ENCODE assay signal across 10 cellular contexts in the genomic region with DNA sequence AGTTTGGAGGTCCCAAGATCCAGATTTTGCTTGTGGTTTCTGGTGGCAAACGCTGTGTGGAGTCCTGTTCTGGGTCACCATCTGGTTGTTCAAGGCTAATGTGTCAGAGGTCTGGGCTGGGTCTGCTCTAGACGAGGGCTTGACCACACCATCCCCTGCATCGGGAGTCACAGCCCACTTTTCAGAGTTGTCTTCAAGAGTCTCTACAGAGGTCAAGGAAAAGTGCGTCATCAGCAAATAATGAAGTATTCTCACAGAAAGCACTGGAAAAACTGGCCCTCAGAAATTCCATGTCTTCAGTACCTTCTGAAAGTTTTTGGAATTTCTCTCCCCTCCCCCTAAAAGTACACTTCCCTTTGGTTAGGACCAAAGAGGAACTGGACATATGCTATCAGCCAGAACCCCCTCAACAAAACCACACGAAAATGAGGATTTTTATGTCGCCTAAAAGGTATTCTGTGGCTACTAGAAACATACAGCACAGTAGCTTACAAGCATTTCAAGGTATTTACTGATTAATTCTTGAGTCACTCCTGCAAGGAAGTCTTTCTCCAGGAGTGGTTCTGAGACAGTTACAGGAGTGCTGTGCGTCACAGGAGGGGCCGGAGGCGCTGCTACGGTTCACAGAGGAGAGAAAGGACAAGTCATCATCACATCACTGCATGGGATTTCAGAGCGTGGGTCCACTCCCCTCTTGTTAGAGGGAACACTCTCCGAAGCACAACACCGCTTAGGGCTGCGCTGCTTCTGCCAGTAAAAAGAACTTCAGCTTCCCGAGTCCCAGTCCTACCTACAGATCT. TPM values are rescaled to one million over a fixed set of nuclear protein-coding genes. Genes with fewer than 3 reads are reported as not detected.
DNase-seq lines count a peak whose midpoint lies in the region; ATAC-seq, FAIRE-seq and TF ChIP-seq lines count a peak whose summit lies in the region.
"Had no signal": no experiment of that assay in that cellular context is flagged by ENCODE, and none has a peak within 500 bp of the region (broad histone marks: within the 10 kb centered on the region; RNA-seq: fewer than 3 reads in every experiment).

No MANE protein-coding gene starts in this region.

- H3K4me1 Mint-ChIP-seq in T-cell: peaks cover 21 to 25% (median 23%) of the 10 kb centered on the region in 3 donors

- TF ChIP-seq EP300 in HepG2 (IDR thresholded peaks at IDR 0.05; ENCODE audit: low read depth in 2 of 2, low read length in 2 of 2) (no peak), HepG2 (CRISPR knock-in tag; IDR thresholded peaks at IDR 0.05; ENCODE audit: borderline replicate concordance) (no peak)

- no peaks in the 10 kb centered on the region for H3K27me3 ChIP-seq in HepG2 (ENCODE audit: control insufficient read depth in 1 of 2, insufficient read depth in 2 of 2, low read length in 2 of 2)
- H3K27me3 ChIP-seq in right lobe of liver: no peaks in the 10 kb centered on the region
- H3K27me3 ChIP-seq: thyroid gland had no signal

- ATAC-seq in HepG2 (peak; percentile 21; the same call in 2 of the 3 replicates), right lobe of liver (no peak), T-cell (replicated peaks in 1 of 4) (no peak)

- no peaks in the 10 kb centered on the region for H3K9me3 Mint-ChIP-seq in T-cell

- H3K4me1 ChIP-seq in HepG2 (ENCODE audit: insufficient read depth, low read length) (no peaks in the 10 kb centered on the region), right lobe of liver (no peaks in the 10 kb centered on the region)
- H3K4me1 ChIP-seq: thyroid gland had no signal

- CTCF ChIA-PET in HepG2 (lab: Yijun Ruan, JAX; ENCODE audit: low intra/inter-chr PET ratio, low total read pairs): no interaction called here
- CTCF ChIA-PET in T-cell (lab: Charles Lee): interaction anchor here (0.6 to 1.2 kb wide), 2 partner anchors 71 to 179 kb away, joined by 3 read pairs; no protein-coding TSS in a partner anchor

- in situ Hi-C loops in HepG2 (cut with HindIII; ENCODE audit: extremely low pct_ligation_motif_present, low pct_unique_long_range_greater_than_20kb): no loop called here

- H3K4me2 ChIP-seq in HepG2 (ENCODE audit: low read depth, low read length): no peak overlapping the region
- H3K4me2 ChIP-seq: PC-9 had no signal

- no peak overlapping the region for H3K27ac ChIP-seq in HepG2 (ENCODE audit: extremely low read length, insufficient read depth, low read length)
- no peak overlapping the region for H3K27ac ChIP-seq in right lobe of liver
- H3K27ac ChIP-seq: PC-9, thyroid gland had no signal

- H2AFZ ChIP-seq in HepG2 (ENCODE audit: low read length): no peak overlapping the region
- H2AFZ ChIP-seq: PC-9 had no signal

- POLR2A ChIA-PET in HepG2 (lab: Yijun Ruan, JAX) (no interaction called here), T-cell (lab: Charles Lee) (no interaction called here)

- H3K4me3 Mint-ChIP-seq in T-cell: no peak overlapping the region

- H3K9ac ChIP-seq in HepG2 (ENCODE audit: insufficient read depth, low read depth, low read length): no peak overlapping the region

- H3K9me3 ChIP-seq in HepG2 (ENCODE audit: low read length) (no peaks in the 10 kb centered on the region), right lobe of liver (no peaks in the 10 kb centered on the region)
- H3K9me3 ChIP-seq: thyroid gland had no signal

- no peak for TF ChIP-seq RAD21 in HepG2 (CRISPR knock-in tag; IDR thresholded peaks at IDR 0.05)

- 96% methylated on average over 10 of the region's 15 CpGs for WGBS in HepG2 (ENCODE audit: low lambda C conversion rate)
- 86% methylated on average over 12 of the region's 15 CpGs for WGBS in right lobe of liver (ENCODE audit: insufficient coverage, low coverage, low lambda C conversion rate, missing lambda C conversion rate)

- DNase-seq in HepG2 (ENCODE audit: low spot score) (no peak), right lobe of liver (no peak), T-cell (no peak), fibroblast of the aortic adventitia (ENCODE audit: low read depth) (peak; percentile 22), T1000 (lab: John Stamatoyannopoulos, UW) (no peak), dedifferentiated amniotic fluid mesenchymal stem cell (ENCODE audit: extremely low spot score) (no peak), NCI-H345 treated with DMSO at 0.1 percent for 48 hours (lab: John Stamatoyannopoulos, UW; ENCODE audit: unreplicated experiment) (no peak), NCI-H1105 (lab: John Stamatoyannopoulos, UW) (no peak)
- DNase-seq: thyroid gland had no signal

- intact Hi-C loops in HepG2 (cut with micrococcal nuclease; ENCODE audit: unreplicated experiment) (no loop called here), right lobe of liver (cut with DNase I) (no loop called here)

- no peaks in the 10 kb centered on the region for H3K79me2 ChIP-seq in HepG2 (ENCODE audit: insufficient read depth, low read length)

- no peak overlapping the region for H3K4me3 ChIP-seq in HepG2 (replicated peaks in 1 of 3; ENCODE audit: insufficient read depth in 1 of 3, low read depth in 2 of 3, low read length in 3 of 3)
- H3K4me3 ChIP-seq in right lobe of liver: no peak overlapping the region
- H3K4me3 ChIP-seq in fibroblast of the aortic adventitia (ENCODE audit: low read depth, low read length): no peak overlapping the region
- H3K4me3 ChIP-seq: PC-9, thyroid gland had no signal

- H3K27ac Mint-ChIP-seq in T-cell: peak overlapping the region; percentile 76 to 81

- TF ChIP-seq CTCF in HepG2 (CRISPR knock-in tag; IDR thresholded peaks at IDR 0.05) (no peak), right lobe of liver (IDR thresholded peaks at IDR 0.05) (no peak), fibroblast of the aortic adventitia (IDR thresholded peaks at IDR 0.05; ENCODE audit: insufficient read depth, low read length) (no peak)

- TF ChIP-seq POLR2A in HepG2 (IDR thresholded peaks at IDR 0.05; ENCODE audit: insufficient read depth in 1 of 2, low read depth in 2 of 2, low read length in 2 of 2) (no peak), right lobe of liver (IDR thresholded peaks at IDR 0.05) (no peak)

- FAIRE-seq in HepG2 (lab: Jason Lieb, UNC): no peak

- no TSS peak for BruUV-seq in HepG2 (replicated peaks; lab: Mats Ljungman, UMichigan)

- H3K36me3 Mint-ChIP-seq in T-cell: peaks cover 49% of the 10 kb centered on the region

- no peaks in the 10 kb centered on the region for H4K20me1 ChIP-seq in HepG2 (ENCODE audit: insufficient read depth, low read length)

- peaks cover 25 to 77% of the 10 kb centered on the region in 2 experiments; a peak in 4 of 5 replicates for H3K36me3 ChIP-seq in HepG2 (replicated peaks in 1 of 2; ENCODE audit: control insufficient read depth in 1 of 2, insufficient read depth in 2 of 2, low read length in 2 of 2)
- peaks cover 0 to 76% (median 18%) of the 10 kb centered on the region in 4 donors for H3K36me3 ChIP-seq in right lobe of liver

- no peaks in the 10 kb centered on the region for H3K27me3 Mint-ChIP-seq in T-cell

TF ChIP-seq in HepG2, 621 proteins besides CTCF, POLR2A, EP300 and RAD21:
- TF ChIP-seq MAFF (IDR thresholded peaks at IDR 0.05; ENCODE audit: low read depth, low read length) (peak; percentile 75), ZNF670 (CRISPR knock-in tag; IDR thresholded peaks at IDR 0.05; ENCODE audit: borderline replicate concordance) (no peak), MAFK (conservative IDR thresholded peaks at IDR 0.05 in 1 of 2, IDR thresholded peaks at IDR 0.05 in 1 of 2; ENCODE audit: low read length in 2 of 2) (peak; percentile 64 to 87)

RNA-seq across cellular contexts. Expression of gene RAD52, which starts 35.4 kb away (rescaled TPM):
- total RNA-seq in HepG2 (2016; rRNA removed; fragmentation: Illumina TruSeq; extraction: Trizol) (13.5 and 19.9 TPM in 2 replicates), right lobe of liver (10 to 100 TPM in 1 of 6 experiments, 1 to 10 TPM in 5; 5.6 to 10.5 (median 8.5) TPM), T-cell (10 to 100 TPM; 12.7 to 28.4 (median 18.3) TPM), fibroblast of the aortic adventitia (ENCODE audit: low replicate concordance) (8.0 and 10.8 TPM in 2 replicates)
- 5.1 and 5.9 TPM in 2 replicates for total RNA-seq in HepG2 (2016; cell fraction: cytosol; rRNA removed; fragmentation: Illumina TruSeq; extraction: Trizol; ENCODE audit: low read depth)
- 13.9 and 16.5 TPM in 2 replicates for total RNA-seq in HepG2 (2016; cell fraction: insoluble cytoplasmic fraction; rRNA removed; fragmentation: Illumina TruSeq; extraction: Trizol)
- total RNA-seq in HepG2 (2016; cell fraction: membrane; rRNA removed; fragmentation: Illumina TruSeq; extraction: Trizol): 5.2 and 6.8 TPM in 2 replicates
- 21.3 and 29.5 TPM in 2 replicates for total RNA-seq in HepG2 (2016; cell fraction: nucleus; rRNA removed; fragmentation: Illumina TruSeq; extraction: Trizol)
- 13.2 and 14.3 TPM in 2 replicates for polyA plus RNA-seq in HepG2 (2011; rRNA removed)
- polyA plus RNA-seq in HepG2 (2011; cell fraction: cytosol; rRNA removed): 7.3 and 7.4 TPM in 2 replicates
- polyA plus RNA-seq in HepG2 (2011; cell fraction: nucleus; rRNA removed): 48.1 and 50.8 TPM in 2 replicates
- polyA plus RNA-seq in HepG2 (2012): 9.3 and 10.2 TPM in 2 replicates
- polyA plus RNA-seq in HepG2 (2016; cell fraction: cytosol; fragmentation: Illumina TruSeq; extraction: Trizol; ENCODE audit: low read depth): 1.2 and 1.3 TPM in 2 replicates
- 8.1 and 8.7 TPM in 2 replicates for polyA plus RNA-seq in HepG2 (2016; cell fraction: insoluble cytoplasmic fraction; fragmentation: Illumina TruSeq; extraction: Trizol; ENCODE audit: low read depth)
- polyA plus RNA-seq in HepG2 (2016; cell fraction: membrane; fragmentation: Illumina TruSeq; extraction: Trizol; ENCODE audit: low read depth): 2.7 and 3.2 TPM in 2 replicates
- polyA plus RNA-seq in HepG2 (2016; cell fraction: nucleus; fragmentation: Illumina TruSeq; extraction: Trizol; ENCODE audit: insufficient read depth, low read depth): 56.7 and 60.3 TPM in 2 replicates
- 26.0 and 29.8 TPM in 2 replicates for polyA minus RNA-seq in HepG2 (2011; rRNA and poly(A)+ RNA removed; ENCODE audit: low replicate concordance)
- 10.0 and 12.0 TPM in 2 replicates for polyA minus RNA-seq in HepG2 (2011; cell fraction: cytosol; rRNA and poly(A)+ RNA removed)
- 33.7 and 37.0 TPM in 2 replicates for polyA minus RNA-seq in HepG2 (2011; cell fraction: nucleus; rRNA and poly(A)+ RNA removed)
